In genomic region chr16:6682142-6682811, GRCh38 we compare ENCODE assay signal across 8 cellular contexts.
DNase-seq lines count a peak whose midpoint lies in the region; ATAC-seq, FAIRE-seq and TF ChIP-seq lines count a peak whose summit lies in the region.

No MANE protein-coding gene starts in this region.

- TF ChIP-seq CTCF in DND-41 (IDR thresholded peaks at IDR 0.05; ENCODE audit: borderline replicate concordance, extremely low read depth, low read length, poor library complexity, severe bottlenecking): peak; percentile 80

- no peak for TF ChIP-seq POLR2A in H54 (IDR thresholded peaks at IDR 0.05; ENCODE audit: low read depth, low read length)

- H3K4me1 ChIP-seq in DND-41 (ENCODE audit: insufficient read depth, low read length): no peaks in the 10 kb centered on the region

- no peak for FAIRE-seq in H54 (lab: Jason Lieb, UNC)

- H3K27ac ChIP-seq in DND-41 (ENCODE audit: low read length): no peak overlapping the region

- H4K20me1 ChIP-seq in DND-41 (ENCODE audit: insufficient read depth, low read length): no peaks in the 10 kb centered on the region

- ATAC-seq in DND-41 (ENCODE audit: insufficient read depth, low read depth): peak; percentile 58; the same call in 1 of the 3 replicates
- ATAC-seq in left cardiac atrium: no peak
- no peak for ATAC-seq in GM18868 (IDR thresholded peaks at IDR 0.05; ENCODE audit: unreplicated experiment)
- no peak for ATAC-seq in GM19397 (IDR thresholded peaks at IDR 0.05; ENCODE audit: unreplicated experiment)
- ATAC-seq in HG02798 (IDR thresholded peaks at IDR 0.05; ENCODE audit: poor library complexity, unreplicated experiment): no peak

- H3K36me3 ChIP-seq in DND-41 (ENCODE audit: insufficient read depth, low read length): no peaks in the 10 kb centered on the region

- H3K27me3 ChIP-seq in DND-41 (ENCODE audit: insufficient read depth, low read length, poor library complexity): no peaks in the 10 kb centered on the region

- H3K9ac ChIP-seq in DND-41 (ENCODE audit: low read depth, low read length): no peak overlapping the region

- H3K9me3 ChIP-seq in DND-41 (ENCODE audit: insufficient read depth, low read length, severe bottlenecking): no peaks in the 10 kb centered on the region

- DNase-seq in DND-41 (peak; percentile 43), H54 (ENCODE audit: insufficient read length, low spot score) (peak; percentile 19), RPMI8226 (peak; percentile 70), left cardiac atrium (peak; percentile 18)
- DNase-seq in stimulated activated CD8-positive, alpha-beta memory T cell treated with anti-CD3 and anti-CD28 coated beads, Interleukin-2, amount 100 ng/mL, for 48 hours (ENCODE audit: low read depth in 2 of 2): peak; percentile 2 to 8

- H3K79me2 ChIP-seq in DND-41 (ENCODE audit: insufficient read depth, low read length): no peaks in the 10 kb centered on the region

- H3K4me2 ChIP-seq in DND-41 (ENCODE audit: insufficient read depth, low read length): no peak overlapping the region

- no peak overlapping the region for H3K4me3 ChIP-seq in DND-41 (ENCODE audit: low read depth in 1 of 2, low read length in 2 of 2)

- no peak overlapping the region for H2AFZ ChIP-seq in DND-41 (ENCODE audit: low read depth, low read length)

- intact Hi-C loops in left cardiac atrium (cut with DNase I): loop anchor here in 1 of 2 donors (5.0 kb wide), 1 partner anchor 1495 kb away; no protein-coding TSS in a partner anchor

Comparison
In these comparisons a context has a peak if more than half of its experiments do, and no peak if none do; other contexts are left out.
1. DNase-seq: peak in every context shown above with its lines; median percentile 70 in RPMI8226; 43 in DND-41; 19 in H54; 18 in left cardiac atrium; 5 in stimulated activated CD8-positive, alpha-beta memory T cell treated with anti-CD3 and anti-CD28 coated beads, Interleukin-2, amount 100 ng/mL, for 48 hours.